ENCODE assay signal across 1 cellular context in genomic region chr11:393219-394033, GRCh38.
TF ChIP-seq lines count a peak whose summit lies in the region.

No MANE protein-coding gene starts in this region.

TF ChIP-seq in SK-N-SH treated with all-trans-retinoic acid at 6 μM for 48 hours, 23 proteins besides CTCF, POLR2A, EP300 and RAD21 (continued from another document):
- TF ChIP-seq BACH2 (CRISPR knock-in tag; IDR thresholded peaks at IDR 0.05; ENCODE audit: borderline replicate concordance) (no peak), SNAI2 (CRISPR knock-in tag; IDR thresholded peaks at IDR 0.05) (no peak), CSRNP3 (CRISPR knock-in tag; IDR thresholded peaks at IDR 0.05) (no peak), RARB (CRISPR knock-in tag; IDR thresholded peaks at IDR 0.05) (no peak), TOX (CRISPR knock-in tag; IDR thresholded peaks at IDR 0.05; ENCODE audit: borderline replicate concordance) (no peak), ARNTL (CRISPR knock-in tag; IDR thresholded peaks at IDR 0.05; ENCODE audit: borderline replicate concordance, low read depth) (no peak)
- TF ChIP-seq, protein P1, sequence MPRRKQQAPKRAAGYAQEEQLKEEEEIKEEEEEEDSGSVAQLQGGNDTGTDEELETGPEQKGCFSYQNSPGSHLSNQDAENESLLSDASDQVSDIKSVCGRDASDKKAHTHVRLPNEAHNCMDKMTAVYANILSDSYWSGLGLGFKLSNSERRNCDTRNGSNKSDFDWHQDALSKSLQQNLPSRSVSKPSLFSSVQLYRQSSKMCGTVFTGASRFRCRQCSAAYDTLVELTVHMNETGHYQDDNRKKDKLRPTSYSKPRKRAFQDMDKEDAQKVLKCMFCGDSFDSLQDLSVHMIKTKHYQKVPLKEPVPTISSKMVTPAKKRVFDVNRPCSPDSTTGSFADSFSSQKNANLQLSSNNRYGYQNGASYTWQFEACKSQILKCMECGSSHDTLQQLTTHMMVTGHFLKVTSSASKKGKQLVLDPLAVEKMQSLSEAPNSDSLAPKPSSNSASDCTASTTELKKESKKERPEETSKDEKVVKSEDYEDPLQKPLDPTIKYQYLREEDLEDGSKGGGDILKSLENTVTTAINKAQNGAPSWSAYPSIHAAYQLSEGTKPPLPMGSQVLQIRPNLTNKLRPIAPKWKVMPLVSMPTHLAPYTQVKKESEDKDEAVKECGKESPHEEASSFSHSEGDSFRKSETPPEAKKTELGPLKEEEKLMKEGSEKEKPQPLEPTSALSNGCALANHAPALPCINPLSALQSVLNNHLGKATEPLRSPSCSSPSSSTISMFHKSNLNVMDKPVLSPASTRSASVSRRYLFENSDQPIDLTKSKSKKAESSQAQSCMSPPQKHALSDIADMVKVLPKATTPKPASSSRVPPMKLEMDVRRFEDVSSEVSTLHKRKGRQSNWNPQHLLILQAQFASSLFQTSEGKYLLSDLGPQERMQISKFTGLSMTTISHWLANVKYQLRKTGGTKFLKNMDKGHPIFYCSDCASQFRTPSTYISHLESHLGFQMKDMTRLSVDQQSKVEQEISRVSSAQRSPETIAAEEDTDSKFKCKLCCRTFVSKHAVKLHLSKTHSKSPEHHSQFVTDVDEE (CRISPR knock-in tag; IDR thresholded peaks at IDR 0.05), result no peak
